Comparison of ENCODE assay signal across 21 cellular contexts in the genomic region with DNA sequence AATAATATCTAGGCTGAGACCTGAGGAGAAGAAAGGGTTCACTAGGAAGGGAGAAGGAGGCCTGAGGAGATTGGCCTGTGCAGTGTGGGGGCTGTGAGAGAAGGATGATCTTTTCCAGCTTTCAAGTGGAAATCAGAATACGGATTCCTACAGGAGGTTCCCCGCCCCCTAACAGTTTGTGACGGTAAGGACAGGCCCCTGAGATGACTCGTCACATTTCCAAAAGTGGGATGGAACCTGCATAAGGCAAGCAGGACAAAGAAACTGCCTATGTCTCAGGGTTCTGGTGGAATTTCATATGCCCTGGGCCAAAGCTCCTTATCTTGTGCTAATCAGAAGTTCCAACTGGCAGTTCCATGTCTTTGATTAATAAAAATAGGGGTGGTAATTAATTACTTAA.
"Had no signal": no experiment of that assay in that cellular context is flagged by ENCODE, and none has a peak within 500 bp of the region (broad histone marks: within the 10 kb centered on the region; RNA-seq: fewer than 3 reads in every experiment).

No MANE protein-coding gene starts in this region.

- FAIRE-seq: endothelial cell of umbilical vein, TTC549 had no signal

- H3K9me3 ChIP-seq: tibial nerve had no signal

- H3K4me3 ChIP-seq: heart left ventricle, tibial nerve had no signal

- H3K36me3 ChIP-seq: heart left ventricle, tibial nerve had no signal

- H3K27ac ChIP-seq: heart left ventricle, tibial nerve, VCaP had no signal

- DNase-seq: activated CD4-positive, alpha-beta memory T cell treated with anti-CD3 and anti-CD28 coated beads for 36 hours; activated CD4-positive, alpha-beta T cell treated with anti-CD3 and anti-CD28 coated beads, Interleukin-2, amount 10 ng/mL, durations not matched to agents 24 days and 14 days; activated CD8-positive, alpha-beta memory T cell treated with anti-CD3 and anti-CD28 coated beads, Interleukin-2, amount 50 U/mL, for 4 hours; activated naive CD8-positive, alpha-beta T cell treated with anti-CD3 and anti-CD28 coated beads, Interleukin-2, amount 50 U/mL, for 24 hours; activated T-cell treated with anti-CD3 and anti-CD28 coated beads, Interleukin-2, amount 50 U/mL, for 4 hours; amygdala; caudate nucleus; cortex of kidney; effector memory CD8-positive, alpha-beta T cell; heart left ventricle; hypothalamus; left ventricle myocardium superior; posterior cingulate gyrus; right cardiac atrium; stimulated activated CD4-positive, alpha-beta T cell treated with anti-CD3 and anti-CD28 coated beads, Interleukin-15, amount 100 ng/mL, for 24 hours; stimulated activated CD4-positive, alpha-beta T cell treated with anti-CD3 and anti-CD28 coated beads, Interleukin-2, amount 100 ng/mL, for 24 hours; stimulated activated naive B cell treated with anti-CD40 and anti-IgM and Interleukin-4, amounts not matched to agents 10 μg/mL and 1 μg/mL and 100 μg/mL, for 72 hours had no signal

- H3K27me3 ChIP-seq: tibial nerve had no signal

- H3K4me1 ChIP-seq: heart left ventricle, tibial nerve had no signal
